In genomic region chr14:33617154-33617553, GRCh38 we compare ENCODE assay signal across 18 cellular contexts.
DNase-seq lines count a peak whose midpoint lies in the region; ATAC-seq and TF ChIP-seq lines count a peak whose summit lies in the region.
"Had no signal": no experiment of that assay in that cellular context is flagged by ENCODE, and none has a peak within 500 bp of the region (broad histone marks: within the 10 kb centered on the region; RNA-seq: fewer than 3 reads in every experiment).

No MANE protein-coding gene starts in this region.

- TF ChIP-seq POLR2A in IMR-90 (IDR thresholded peaks at IDR 0.05; ENCODE audit: low read depth, low read length) = no peak

- no peak for ATAC-seq in IMR-90 (ENCODE audit: low read depth)
- ATAC-seq in naive thymus-derived CD8-positive, alpha-beta T cell = no peak
- ATAC-seq in activated T-cell treated with anti-CD3 and anti-CD28 coated beads, Interleukin-2, amount 50 U/mL, for 4 hours = no peak
- ATAC-seq: activated CD4-positive, alpha-beta T cell treated with anti-CD3 and anti-CD28 coated beads for 36 hours; activated T-helper 17 cell treated with anti-CD3 and anti-CD28 coated beads, Interleukin-2, amount 50 U/mL, for 72 hours; gastroesophageal sphincter; left lobe of liver had no signal

- H3K9me3 ChIP-seq in IMR-90 (ENCODE audit: control insufficient read depth, insufficient read depth, low read length) (no peaks in the 10 kb centered on the region), adipocyte (ENCODE audit: control insufficient read depth, low read length) (no peaks in the 10 kb centered on the region)
- H3K9me3 ChIP-seq: gastroesophageal sphincter, neutrophil had no signal

- H2BK120ac ChIP-seq in IMR-90 (ENCODE audit: low read depth, low read length) = no peak overlapping the region

- H3K23ac ChIP-seq in IMR-90 (ENCODE audit: low read depth, low read length) = no peak overlapping the region

- intact Hi-C loops in IMR-90 (cut with micrococcal nuclease) = no loop called here

- H3K79me1 ChIP-seq in IMR-90 (ENCODE audit: low read depth in 1 of 2, low read length in 2 of 2) = no peaks in the 10 kb centered on the region

- no peak overlapping the region for H3K4ac ChIP-seq in IMR-90 (ENCODE audit: low read depth, low read length)

- H3K4me1 Mint-ChIP-seq in naive thymus-derived CD8-positive, alpha-beta T cell = no peaks in the 10 kb centered on the region
- H3K4me1 Mint-ChIP-seq in activated T-cell treated with anti-CD3 and anti-CD28 coated beads, Interleukin-2, amount 50 U/mL, for 4 hours (ENCODE audit: low read depth) = no peaks in the 10 kb centered on the region
- H3K4me1 Mint-ChIP-seq: activated CD4-positive, alpha-beta T cell treated with anti-CD3 and anti-CD28 coated beads for 36 hours; activated T-helper 17 cell treated with anti-CD3 and anti-CD28 coated beads, Interleukin-2, amount 50 U/mL, for 72 hours; CD8-positive, alpha-beta memory T cell; central memory CD8-positive, alpha-beta T cell had no signal

- no peak overlapping the region for H3K27ac ChIP-seq in IMR-90 (ENCODE audit: insufficient read depth, low read length)
- H3K27ac ChIP-seq: gastroesophageal sphincter, KMS-11, neutrophil had no signal

- H4K5ac ChIP-seq in IMR-90 (ENCODE audit: low read depth, low read length) = no peak overlapping the region

- peaks cover 0 to 3% (median 0%) of the 10 kb centered on the region in 9 donors for H3K9me3 Mint-ChIP-seq in naive thymus-derived CD8-positive, alpha-beta T cell
- no peaks in the 10 kb centered on the region for H3K9me3 Mint-ChIP-seq in activated T-cell treated with anti-CD3 and anti-CD28 coated beads, Interleukin-2, amount 50 U/mL, for 4 hours
- H3K9me3 Mint-ChIP-seq: activated T-helper 17 cell treated with anti-CD3 and anti-CD28 coated beads, Interleukin-2, amount 50 U/mL, for 72 hours had no signal

- no peaks in the 10 kb centered on the region for H4K20me1 ChIP-seq in IMR-90 (ENCODE audit: insufficient read depth, low read length)

- no peaks in the 10 kb centered on the region for H3K9me1 ChIP-seq in IMR-90 (ENCODE audit: insufficient read depth, low read length)

- H2BK5ac ChIP-seq in IMR-90 (ENCODE audit: low read depth, low read length, poor library complexity, severe bottlenecking) = no peak overlapping the region

- no CpG with 5 or more reads among the region's 3 CpGs for WGBS in IMR-90 (ENCODE audit: extremely low coverage in 2 of 2, insufficient read length in 1 of 2), 2 experiments

- CTCF ChIA-PET in IMR-90 (lab: Yijun Ruan, JAX) = no interaction called here

- H3K14ac ChIP-seq in IMR-90 (replicated peaks; ENCODE audit: low read depth, low read length) = no peak overlapping the region

- DNase-seq in COLO829 (ENCODE audit: low spot score) = peak; percentile 13
- peak; percentile 28 for DNase-seq in IMR-90
- peak; percentile 18 for DNase-seq in adipocyte (ENCODE audit: low read depth)
- peak; percentile 87 for DNase-seq in iris pigment epithelial cell (ENCODE audit: low read depth)
- DNase-seq in NOMO-1 treated with DMSO at 0.1 percent for 48 hours (lab: John Stamatoyannopoulos, UW; ENCODE audit: unreplicated experiment) = no peak
- DNase-seq in naive thymus-derived CD8-positive, alpha-beta T cell = no peak
- no peak for DNase-seq in DMS 273 (lab: John Stamatoyannopoulos, UW; ENCODE audit: unreplicated experiment)
- DNase-seq in activated T-cell treated with anti-CD3 and anti-CD28 coated beads, Interleukin-2, amount 50 U/mL, for 4 hours = no peak
- DNase-seq: activated CD4-positive, alpha-beta T cell treated with anti-CD3 and anti-CD28 coated beads for 36 hours; CD8-positive, alpha-beta memory T cell; H7; NCI-H526 had no signal

- no peak overlapping the region for H2AK5ac ChIP-seq in IMR-90 (ENCODE audit: low read depth, low read length)

- H2AFZ ChIP-seq in IMR-90 (replicated peaks; ENCODE audit: low read length, poor library complexity) = no peak overlapping the region

- no peak overlapping the region for H3K9ac ChIP-seq in IMR-90 (ENCODE audit: low read depth, low read length)
- no peak overlapping the region for H3K9ac ChIP-seq in adipocyte (ENCODE audit: low read length)
- H3K9ac ChIP-seq: KMS-11 had no signal

- no TSS peak for BruUV-seq in IMR-90 (replicated peaks; lab: Mats Ljungman, UMichigan)

- H3K56ac ChIP-seq in IMR-90 (ENCODE audit: extremely low read depth, insufficient read depth, low read length) = no peak overlapping the region

- no peak overlapping the region for H2BK15ac ChIP-seq in IMR-90 (ENCODE audit: low read depth, low read length)

- H3K36me3 Mint-ChIP-seq in naive thymus-derived CD8-positive, alpha-beta T cell = no peaks in the 10 kb centered on the region
- no peaks in the 10 kb centered on the region for H3K36me3 Mint-ChIP-seq in activated T-cell treated with anti-CD3 and anti-CD28 coated beads, Interleukin-2, amount 50 U/mL, for 4 hours (ENCODE audit: insufficient read depth)
- H3K36me3 Mint-ChIP-seq: CD8-positive, alpha-beta memory T cell had no signal

- H2BK20ac ChIP-seq in IMR-90 (ENCODE audit: low read depth, low read length) = no peak overlapping the region

- H3K4me1 ChIP-seq in IMR-90 (ENCODE audit: control insufficient read depth, insufficient read depth, low read length) (no peaks in the 10 kb centered on the region), adipocyte (ENCODE audit: control insufficient read depth, insufficient read depth, low read length) (no peaks in the 10 kb centered on the region)
- H3K4me1 ChIP-seq: gastroesophageal sphincter had no signal

- in situ Hi-C loops in IMR-90 (cut with MboI; ENCODE audit: low sequenced_read_pairs) = no loop called here

- no peak overlapping the region for H3K18ac ChIP-seq in IMR-90 (ENCODE audit: low read depth, low read length)

- H3K4me3 ChIP-seq in IMR-90 (ENCODE audit: insufficient read depth, low read depth, low read length) = no peak overlapping the region
- H3K4me3 ChIP-seq in adipocyte (ENCODE audit: low read length) = no peak overlapping the region
- H3K4me3 ChIP-seq: gastroesophageal sphincter had no signal

- no peak overlapping the region for H4K8ac ChIP-seq in IMR-90 (ENCODE audit: low read depth in 2 of 2, low read length in 2 of 2)

- no peaks in the 10 kb centered on the region for H3K27me3 ChIP-seq in IMR-90 (ENCODE audit: control insufficient read depth, insufficient read depth, low read length)
- H3K27me3 ChIP-seq in adipocyte (replicated peaks; ENCODE audit: control insufficient read depth, insufficient read depth, low read length) = peaks cover 7% of the 10 kb centered on the region
- H3K27me3 ChIP-seq: gastroesophageal sphincter, neutrophil had no signal

- H3K27ac Mint-ChIP-seq in naive thymus-derived CD8-positive, alpha-beta T cell = no peak overlapping the region
- H3K27ac Mint-ChIP-seq: activated CD4-positive, alpha-beta T cell treated with anti-CD3 and anti-CD28 coated beads for 36 hours; activated T-helper 17 cell treated with anti-CD3 and anti-CD28 coated beads, Interleukin-2, amount 50 U/mL, for 72 hours; CD8-positive, alpha-beta memory T cell had no signal

- no peak overlapping the region for H3K4me3 Mint-ChIP-seq in naive thymus-derived CD8-positive, alpha-beta T cell
- no peak overlapping the region for H3K4me3 Mint-ChIP-seq in activated T-cell treated with anti-CD3 and anti-CD28 coated beads, Interleukin-2, amount 50 U/mL, for 4 hours
- H3K4me3 Mint-ChIP-seq: activated CD4-positive, alpha-beta T cell treated with anti-CD3 and anti-CD28 coated beads for 36 hours; activated T-helper 17 cell treated with anti-CD3 and anti-CD28 coated beads, Interleukin-2, amount 50 U/mL, for 72 hours; CD8-positive, alpha-beta memory T cell; central memory CD8-positive, alpha-beta T cell had no signal

- dilution Hi-C loops in IMR-90 (cut with HindIII; ENCODE audit: low sequenced_read_pairs, unreplicated experiment) = no loop called here

- H3K27me3 Mint-ChIP-seq in naive thymus-derived CD8-positive, alpha-beta T cell = peaks cover 0 to 6% (median 0%) of the 10 kb centered on the region in 5 donors
- H3K27me3 Mint-ChIP-seq in activated T-cell treated with anti-CD3 and anti-CD28 coated beads, Interleukin-2, amount 50 U/mL, for 4 hours (ENCODE audit: low read depth) = no peaks in the 10 kb centered on the region
- H3K27me3 Mint-ChIP-seq: activated CD4-positive, alpha-beta T cell treated with anti-CD3 and anti-CD28 coated beads for 36 hours; activated T-helper 17 cell treated with anti-CD3 and anti-CD28 coated beads, Interleukin-2, amount 50 U/mL, for 72 hours; CD8-positive, alpha-beta memory T cell; central memory CD8-positive, alpha-beta T cell had no signal

- POLR2A ChIA-PET in IMR-90 (lab: Charles Lee; ENCODE audit: unreplicated experiment) = no interaction called here
- POLR2A ChIA-PET in naive thymus-derived CD8-positive, alpha-beta T cell (lab: Charles Lee) = no interaction called here

- no peak for TF ChIP-seq CTCF in IMR-90 (conservative IDR thresholded peaks at IDR 0.05; ENCODE audit: low read depth, low read length)

- H2AK9ac ChIP-seq in IMR-90 (replicated peaks; ENCODE audit: low read depth, low read length, poor library complexity) = no peak overlapping the region

- H3K36me3 ChIP-seq in IMR-90 (ENCODE audit: control insufficient read depth, insufficient read depth, low read length) (no peaks in the 10 kb centered on the region), adipocyte (ENCODE audit: control insufficient read depth, insufficient read depth, low read length, severe bottlenecking) (no peaks in the 10 kb centered on the region)
- H3K36me3 ChIP-seq: gastroesophageal sphincter, neutrophil had no signal

- no peak for TF ChIP-seq RAD21 in IMR-90 (IDR thresholded peaks at IDR 0.05; ENCODE audit: low read length)

- no peak overlapping the region for H4K91ac ChIP-seq in IMR-90 (ENCODE audit: insufficient read depth, low read depth, low read length)

- no peak overlapping the region for H3K4me2 ChIP-seq in IMR-90 (ENCODE audit: low read depth, low read length)
- H3K4me2 ChIP-seq: KMS-11 had no signal

TF ChIP-seq in IMR-90, 13 proteins besides CTCF, POLR2A, EP300 and RAD21 (continues in another document):
- TF ChIP-seq SMC3 (IDR thresholded peaks at IDR 0.05; ENCODE audit: low read depth, low read length) (no peak), FOS (IDR thresholded peaks at IDR 0.05; ENCODE audit: low read depth, low read length) (no peak), RCOR1 (IDR thresholded peaks at IDR 0.05; ENCODE audit: insufficient replicate concordance, low read length) (no peak), RFX5 (IDR thresholded peaks at IDR 0.05; ENCODE audit: low read depth, low read length) (no peak), MXI1 (IDR thresholded peaks at IDR 0.05; ENCODE audit: borderline replicate concordance, low read depth, low read length) (no peak), ELK1 (IDR thresholded peaks at IDR 0.05; ENCODE audit: borderline replicate concordance, low read depth, low read length) (no peak), CHD1 (IDR thresholded peaks at IDR 0.05; ENCODE audit: low read depth, low read length) (no peak)

Comparison
In these comparisons a context has a peak if more than half of its experiments do, and no peak if none do; other contexts are left out.
1. DNase-seq: peak in COLO829 (single experiment), IMR-90 (single experiment), adipocyte (single experiment) and iris pigment epithelial cell (single experiment); none in NOMO-1 treated with DMSO at 0.1 percent for 48 hours (single experiment), naive thymus-derived CD8-positive, alpha-beta T cell (0 of 10), DMS 273 (single experiment) and activated T-cell treated with anti-CD3 and anti-CD28 coated beads, Interleukin-2, amount 50 U/mL, for 4 hours (single experiment).